ENCODE assay signal across 8 cellular contexts in genomic region chr15:54082836-54083492, GRCh38.
DNase-seq lines count a peak whose midpoint lies in the region; ATAC-seq and TF ChIP-seq lines count a peak whose summit lies in the region.

No MANE protein-coding gene starts in this region.

- H3K18ac ChIP-seq in mesenchymal stem cell (ENCODE audit: low read depth in 1 of 2, low read length in 2 of 2): no peak overlapping the region

- no peak overlapping the region for H2AK5ac ChIP-seq in mesenchymal stem cell (ENCODE audit: low read length, severe bottlenecking)

- no peak overlapping the region for H3K9ac ChIP-seq in OCI-LY3 (ENCODE audit: low read length)
- no peak overlapping the region for H3K9ac ChIP-seq in mesenchymal stem cell (ENCODE audit: low read length)

- H3K14ac ChIP-seq in mesenchymal stem cell (ENCODE audit: low read length in 2 of 2): no peak overlapping the region

- H3K4ac ChIP-seq in mesenchymal stem cell (ENCODE audit: low read depth in 1 of 2, low read length in 2 of 2): no peak overlapping the region

- H4K91ac ChIP-seq in mesenchymal stem cell (ENCODE audit: low read length): no peak overlapping the region

- no peaks in the 10 kb centered on the region for H3K4me1 Mint-ChIP-seq in T-helper 2 cell treated with Interferon-gamma antibody and Interleukin-4, amounts not matched to agents 5 μg/mL and 100 μg/mL, for 36 hours (ENCODE audit: low read depth)

- no peaks in the 10 kb centered on the region for H3K36me3 Mint-ChIP-seq in T-helper 2 cell treated with Interferon-gamma antibody and Interleukin-4, amounts not matched to agents 5 μg/mL and 100 μg/mL, for 36 hours (ENCODE audit: low read depth)

- H3K27me3 Mint-ChIP-seq in T-helper 2 cell treated with Interferon-gamma antibody and Interleukin-4, amounts not matched to agents 5 μg/mL and 100 μg/mL, for 36 hours (ENCODE audit: low read depth): no peaks in the 10 kb centered on the region

- H3K9me3 ChIP-seq in OCI-LY3 (ENCODE audit: insufficient read depth, low read length) (no peaks in the 10 kb centered on the region), thoracic aorta (no peaks in the 10 kb centered on the region), mesenchymal stem cell (ENCODE audit: control insufficient read depth, low read length) (no peaks in the 10 kb centered on the region)

- peak; percentile 55 for ATAC-seq in GM18502 (IDR thresholded peaks at IDR 0.05; ENCODE audit: poor library complexity, unreplicated experiment)
- ATAC-seq in thoracic aorta (ENCODE audit: insufficient number of reproducible peaks, low FRiP score, low read depth): no peak

- no peaks in the 10 kb centered on the region for H3K9me3 Mint-ChIP-seq in T-helper 2 cell treated with Interferon-gamma antibody and Interleukin-4, amounts not matched to agents 5 μg/mL and 100 μg/mL, for 36 hours

- no peak overlapping the region for H2BK120ac ChIP-seq in mesenchymal stem cell (ENCODE audit: low read depth, low read length)

- H3K4me1 ChIP-seq in OCI-LY3 (ENCODE audit: low read length) (peaks cover 4% of the 10 kb centered on the region), thoracic aorta (ENCODE audit: control insufficient read depth in 1 of 2, low read depth in 2 of 2) (no peaks in the 10 kb centered on the region), mesenchymal stem cell (ENCODE audit: control insufficient read depth, insufficient read depth, low read depth, low read length) (no peaks in the 10 kb centered on the region)

- H2AFZ ChIP-seq in OCI-LY3 (ENCODE audit: low read depth, low read length) (peak overlapping the region; percentile 59; the same call in 1 of the 2 replicates), mesenchymal stem cell (ENCODE audit: low read depth, low read length) (no peak overlapping the region)

- H3K27ac ChIP-seq in OCI-LY3 (ENCODE audit: low read length) (no peak overlapping the region), thoracic aorta (no peak overlapping the region), mesenchymal stem cell (ENCODE audit: low read length, poor library complexity, severe bottlenecking) (no peak overlapping the region)

- no peak overlapping the region for H2BK15ac ChIP-seq in mesenchymal stem cell (ENCODE audit: low read depth, poor library complexity, severe bottlenecking)

- no peak overlapping the region for H4K8ac ChIP-seq in mesenchymal stem cell (ENCODE audit: low read length)

- H3K36me3 ChIP-seq in OCI-LY3 (replicated peaks; ENCODE audit: low read depth, low read length) (no peaks in the 10 kb centered on the region), thoracic aorta (no peaks in the 10 kb centered on the region), mesenchymal stem cell (ENCODE audit: control insufficient read depth in 1 of 2, insufficient read depth in 2 of 2, low read depth in 1 of 2, low read length in 2 of 2) (no peaks in the 10 kb centered on the region)

- 37% methylated on average over 7 of the region's 7 CpGs for WGBS in mesenchymal stem cell

- TF ChIP-seq CTCF in AG10803 (conservative IDR thresholded peaks at IDR 0.05; ENCODE audit: low read length) (peak; percentile 42), OCI-LY3 (IDR thresholded peaks at IDR 0.05; ENCODE audit: low read depth, low read length) (peak; percentile 87), foreskin fibroblast (IDR thresholded peaks at IDR 0.05; ENCODE audit: low read depth, low read length) (peak; percentile 40), thoracic aorta (IDR thresholded peaks at IDR 0.05) (peak; percentile 60)

- H3K79me2 ChIP-seq in OCI-LY3 (ENCODE audit: low read length): no peaks in the 10 kb centered on the region

- no peak overlapping the region for H3K23ac ChIP-seq in mesenchymal stem cell (ENCODE audit: low read length in 2 of 2)

- DNase-seq in AG10803 (ENCODE audit: low read depth): no peak
- no peak for DNase-seq in foreskin fibroblast
- DNase-seq in thoracic aorta (ENCODE audit: low spot score): no peak
- no peak for DNase-seq in mesenchymal stem cell
- DNase-seq in NCI-H526 treated with DMSO at 0.1 percent for 48 hours (lab: John Stamatoyannopoulos, UW): no peak
- DNase-seq in T-helper 2 cell treated with Interferon-gamma antibody and Interleukin-4, amounts not matched to agents 5 μg/mL and 100 μg/mL, for 36 hours (ENCODE audit: low spot score): no peak

- H3K27me3 ChIP-seq in OCI-LY3 (ENCODE audit: low read depth, low read length) (no peaks in the 10 kb centered on the region), thoracic aorta (replicated peaks; ENCODE audit: insufficient read depth) (no peaks in the 10 kb centered on the region), mesenchymal stem cell (ENCODE audit: control insufficient read depth in 1 of 2, insufficient read depth in 1 of 2, low read length in 2 of 2) (no peaks in the 10 kb centered on the region)

- no peak overlapping the region for H2BK5ac ChIP-seq in mesenchymal stem cell (ENCODE audit: low read depth, low read length, poor library complexity, severe bottlenecking)

- H2BK12ac ChIP-seq in mesenchymal stem cell (ENCODE audit: low read length in 2 of 2): no peak overlapping the region

- H3K4me3 ChIP-seq in AG10803 (ENCODE audit: low read length): no peak overlapping the region
- H3K4me3 ChIP-seq in OCI-LY3 (ENCODE audit: low read length): no peak overlapping the region
- H3K4me3 ChIP-seq in foreskin fibroblast (ENCODE audit: low read depth in 1 of 2, low read length in 2 of 2): no peak overlapping the region
- no peak overlapping the region for H3K4me3 ChIP-seq in thoracic aorta
- H3K4me3 ChIP-seq in mesenchymal stem cell (ENCODE audit: insufficient read depth in 1 of 2, low read depth in 1 of 2, low read length in 2 of 2): no peak overlapping the region

- H3K79me1 ChIP-seq in mesenchymal stem cell (replicated peaks; ENCODE audit: low read length, poor library complexity, severe bottlenecking): no peaks in the 10 kb centered on the region

- H3K4me3 Mint-ChIP-seq in T-helper 2 cell treated with Interferon-gamma antibody and Interleukin-4, amounts not matched to agents 5 μg/mL and 100 μg/mL, for 36 hours: no peak overlapping the region

- H4K20me1 ChIP-seq in OCI-LY3 (ENCODE audit: insufficient read depth, low read length): no peaks in the 10 kb centered on the region

- peak overlapping the region; percentile 36 for H3K4me2 ChIP-seq in OCI-LY3 (ENCODE audit: low read length)
- no peak overlapping the region for H3K4me2 ChIP-seq in mesenchymal stem cell (ENCODE audit: low read length, poor library complexity, severe bottlenecking)

- H3K27ac Mint-ChIP-seq in T-helper 2 cell treated with Interferon-gamma antibody and Interleukin-4, amounts not matched to agents 5 μg/mL and 100 μg/mL, for 36 hours: no peak overlapping the region
